In the genomic region with DNA sequence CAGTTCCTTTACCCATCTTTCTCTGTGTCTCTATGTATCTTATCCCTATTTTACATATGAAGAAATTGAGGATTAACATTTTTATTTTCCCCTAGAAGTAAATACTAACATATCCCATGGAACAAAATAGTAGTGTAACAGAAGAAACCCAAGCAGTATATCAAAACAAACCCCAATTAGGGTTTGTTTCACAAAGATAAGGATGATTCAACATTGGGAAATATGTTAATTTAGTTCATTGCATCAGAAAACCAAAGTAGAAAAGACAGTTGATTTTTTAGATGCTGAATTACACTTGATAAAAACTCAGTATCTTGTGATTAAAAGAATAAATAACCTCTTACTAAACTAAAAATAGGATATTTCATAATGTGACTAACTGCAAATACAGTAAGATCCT, we compare ENCODE assay signal across 26 cellular contexts.
DNase-seq lines count a peak whose midpoint lies in the region; ATAC-seq and TF ChIP-seq lines count a peak whose summit lies in the region.
"Had no signal": no experiment of that assay in that cellular context is flagged by ENCODE, and none has a peak within 500 bp of the region (broad histone marks: within the 10 kb centered on the region; RNA-seq: fewer than 3 reads in every experiment).

No MANE protein-coding gene starts in this region.

- no peak for TF ChIP-seq CTCF in HFFc6 (IDR thresholded peaks at IDR 0.05)

- no peak for DNase-seq in activated naive CD4-positive, alpha-beta T cell treated with anti-CD3 and anti-CD28 coated beads for 36 hours
- DNase-seq in activated naive CD4-positive, alpha-beta T cell treated with anti-CD3 and anti-CD28 coated beads, Interleukin-2, amount 10 ng/mL, durations not matched to agents 7 days and 5 days, result no peak
- no peak for DNase-seq in HFFc6
- DNase-seq in activated naive CD8-positive, alpha-beta T cell treated with anti-CD3 and anti-CD28 coated beads, Interleukin-2, amount 50 U/mL, for 24 hours, result no peak
- DNase-seq in memory B cell (ENCODE audit: low spot score in 2 of 2), result no peak
- no peak for DNase-seq in medulla oblongata (ENCODE audit: extremely low spot score)
- no peak for DNase-seq in D341Med (ENCODE audit: low spot score)
- DNase-seq: activated B cell treated with CpG ODN at 0.5 μM for 24 hours; activated CD4-positive, alpha-beta T cell treated with anti-CD3 and anti-CD28 coated beads, Interleukin-2, amount 50 U/mL, for 1 hour; activated CD8-positive, alpha-beta memory T cell treated with anti-CD3 and anti-CD28 coated beads, Interleukin-2, amount 50 U/mL, for 48 hours; activated effector memory CD4-positive, alpha-beta T cell treated with Interleukin-2 at 50 U/mL for 16 hours; adrenal gland; body of pancreas; foreskin melanocyte; lower lobe of right lung; naive thymus-derived CD8-positive, alpha-beta T cell; NCI-H1092; NCI-H1694 treated with DMSO at 0.1 percent for 48 hours; NCI-H446; NCI-H774; occipital lobe; stimulated activated CD4-positive, alpha-beta T cell treated with anti-CD3 and anti-CD28 coated beads, Interleukin-4, amount 100 ng/mL, for 24 hours; SW 1271; transverse colon had no signal

- CTCF ChIA-PET in activated naive CD4-positive, alpha-beta T cell treated with anti-CD3 and anti-CD28 coated beads for 36 hours (lab: Charles Lee), result no interaction called here
- CTCF ChIA-PET in activated naive CD4-positive, alpha-beta T cell treated with anti-CD3 and anti-CD28 coated beads, Interleukin-2, amount 10 ng/mL, durations not matched to agents 7 days and 5 days (lab: Charles Lee), result no interaction called here

- H3K4me1 Mint-ChIP-seq in activated naive CD4-positive, alpha-beta T cell treated with anti-CD3 and anti-CD28 coated beads for 36 hours (ENCODE audit: low read depth), result peaks cover 24% of the 10 kb centered on the region
- no peaks in the 10 kb centered on the region for H3K4me1 Mint-ChIP-seq in activated naive CD4-positive, alpha-beta T cell treated with anti-CD3 and anti-CD28 coated beads, Interleukin-2, amount 10 ng/mL, durations not matched to agents 7 days and 5 days
- H3K4me1 Mint-ChIP-seq in HFFc6 (ENCODE audit: low read depth) (peaks cover 23% of the 10 kb centered on the region), memory B cell (peaks cover 6% of the 10 kb centered on the region)
- peaks cover 24% of the 10 kb centered on the region for H3K4me1 Mint-ChIP-seq in activated naive CD8-positive, alpha-beta T cell treated with anti-CD3 and anti-CD28 coated beads, Interleukin-2, amount 50 U/mL, for 24 hours

- H3K27me3 Mint-ChIP-seq in activated naive CD4-positive, alpha-beta T cell treated with anti-CD3 and anti-CD28 coated beads for 36 hours (ENCODE audit: low read depth), result no peaks in the 10 kb centered on the region
- no peaks in the 10 kb centered on the region for H3K27me3 Mint-ChIP-seq in activated naive CD4-positive, alpha-beta T cell treated with anti-CD3 and anti-CD28 coated beads, Interleukin-2, amount 10 ng/mL, durations not matched to agents 7 days and 5 days
- H3K27me3 Mint-ChIP-seq in HFFc6 (ENCODE audit: insufficient read depth) (0 out of 2 replicates have a peak, but pooled peaks cover 2% of the 10 kb centered on the region), memory B cell (no peaks in the 10 kb centered on the region)
- no peaks in the 10 kb centered on the region for H3K27me3 Mint-ChIP-seq in activated naive CD8-positive, alpha-beta T cell treated with anti-CD3 and anti-CD28 coated beads, Interleukin-2, amount 50 U/mL, for 24 hours
- H3K27me3 Mint-ChIP-seq: activated B cell treated with CpG ODN at 0.5 μM for 24 hours; central memory CD8-positive, alpha-beta T cell; dendritic cell treated with granulocyte-macrophage colony-stimulating factor and Interleukin-4, amounts not matched to agents 40 ng/mL and 50 ng/mL, for 4 days; naive thymus-derived CD8-positive, alpha-beta T cell had no signal

- H3K36me3 Mint-ChIP-seq in activated naive CD4-positive, alpha-beta T cell treated with anti-CD3 and anti-CD28 coated beads for 36 hours (ENCODE audit: low read depth), result peaks cover 10% of the 10 kb centered on the region
- peaks cover 18% of the 10 kb centered on the region for H3K36me3 Mint-ChIP-seq in activated naive CD4-positive, alpha-beta T cell treated with anti-CD3 and anti-CD28 coated beads, Interleukin-2, amount 10 ng/mL, durations not matched to agents 7 days and 5 days
- H3K36me3 Mint-ChIP-seq in HFFc6 (ENCODE audit: low read depth) (peaks cover 22% of the 10 kb centered on the region), memory B cell (peaks cover 16% of the 10 kb centered on the region)
- H3K36me3 Mint-ChIP-seq in activated naive CD8-positive, alpha-beta T cell treated with anti-CD3 and anti-CD28 coated beads, Interleukin-2, amount 50 U/mL, for 24 hours (ENCODE audit: low read depth), result peaks cover 22% of the 10 kb centered on the region

- H3K9me3 Mint-ChIP-seq in activated naive CD4-positive, alpha-beta T cell treated with anti-CD3 and anti-CD28 coated beads for 36 hours, result no peaks in the 10 kb centered on the region
- H3K9me3 Mint-ChIP-seq in activated naive CD4-positive, alpha-beta T cell treated with anti-CD3 and anti-CD28 coated beads, Interleukin-2, amount 10 ng/mL, durations not matched to agents 7 days and 5 days, result no peaks in the 10 kb centered on the region
- H3K9me3 Mint-ChIP-seq in HFFc6, result no peaks in the 10 kb centered on the region
- H3K9me3 Mint-ChIP-seq in activated naive CD8-positive, alpha-beta T cell treated with anti-CD3 and anti-CD28 coated beads, Interleukin-2, amount 50 U/mL, for 24 hours, result no peaks in the 10 kb centered on the region
- no peaks in the 10 kb centered on the region for H3K9me3 Mint-ChIP-seq in memory B cell
- H3K9me3 Mint-ChIP-seq: activated B cell treated with CpG ODN at 0.5 μM for 24 hours; central memory CD8-positive, alpha-beta T cell; dendritic cell treated with granulocyte-macrophage colony-stimulating factor and Interleukin-4, amounts not matched to agents 40 ng/mL and 50 ng/mL, for 4 days; naive thymus-derived CD8-positive, alpha-beta T cell had no signal

- H3K4me3 Mint-ChIP-seq in activated naive CD4-positive, alpha-beta T cell treated with anti-CD3 and anti-CD28 coated beads for 36 hours, result no peak overlapping the region
- no peak overlapping the region for H3K4me3 Mint-ChIP-seq in activated naive CD4-positive, alpha-beta T cell treated with anti-CD3 and anti-CD28 coated beads, Interleukin-2, amount 10 ng/mL, durations not matched to agents 7 days and 5 days
- no peak overlapping the region; the same call in 1 of the 2 replicates for H3K4me3 Mint-ChIP-seq in HFFc6
- H3K4me3 Mint-ChIP-seq in activated naive CD8-positive, alpha-beta T cell treated with anti-CD3 and anti-CD28 coated beads, Interleukin-2, amount 50 U/mL, for 24 hours, result no peak overlapping the region
- no peak overlapping the region for H3K4me3 Mint-ChIP-seq in memory B cell
- H3K4me3 Mint-ChIP-seq: activated B cell treated with CpG ODN at 0.5 μM for 24 hours; central memory CD8-positive, alpha-beta T cell; dendritic cell treated with granulocyte-macrophage colony-stimulating factor and Interleukin-4, amounts not matched to agents 40 ng/mL and 50 ng/mL, for 4 days; naive thymus-derived CD8-positive, alpha-beta T cell had no signal

- no peak for ATAC-seq in activated naive CD8-positive, alpha-beta T cell treated with anti-CD3 and anti-CD28 coated beads, Interleukin-2, amount 50 U/mL, for 24 hours
- no peak for ATAC-seq in memory B cell (ENCODE audit: low read depth)
- ATAC-seq: body of pancreas; lower lobe of right lung; naive thymus-derived CD8-positive, alpha-beta T cell had no signal

- H3K27ac Mint-ChIP-seq in activated naive CD4-positive, alpha-beta T cell treated with anti-CD3 and anti-CD28 coated beads for 36 hours, result peak overlapping the region; percentile 76
- no peak overlapping the region for H3K27ac Mint-ChIP-seq in activated naive CD4-positive, alpha-beta T cell treated with anti-CD3 and anti-CD28 coated beads, Interleukin-2, amount 10 ng/mL, durations not matched to agents 7 days and 5 days
- H3K27ac Mint-ChIP-seq in HFFc6 (peak overlapping the region; percentile 23; the same call in 1 of the 2 replicates), memory B cell (peak overlapping the region; percentile 72)
- peak overlapping the region; percentile 44 for H3K27ac Mint-ChIP-seq in activated naive CD8-positive, alpha-beta T cell treated with anti-CD3 and anti-CD28 coated beads, Interleukin-2, amount 50 U/mL, for 24 hours
- H3K27ac Mint-ChIP-seq: activated B cell treated with CpG ODN at 0.5 μM for 24 hours; dendritic cell treated with granulocyte-macrophage colony-stimulating factor and Interleukin-4, amounts not matched to agents 40 ng/mL and 50 ng/mL, for 4 days had no signal

- intact Hi-C loops in activated naive CD4-positive, alpha-beta T cell treated with anti-CD3 and anti-CD28 coated beads for 36 hours (cut with micrococcal nuclease), result no loop called here
